Comparison of ENCODE assay signal across 9 cellular contexts in the genomic region with DNA sequence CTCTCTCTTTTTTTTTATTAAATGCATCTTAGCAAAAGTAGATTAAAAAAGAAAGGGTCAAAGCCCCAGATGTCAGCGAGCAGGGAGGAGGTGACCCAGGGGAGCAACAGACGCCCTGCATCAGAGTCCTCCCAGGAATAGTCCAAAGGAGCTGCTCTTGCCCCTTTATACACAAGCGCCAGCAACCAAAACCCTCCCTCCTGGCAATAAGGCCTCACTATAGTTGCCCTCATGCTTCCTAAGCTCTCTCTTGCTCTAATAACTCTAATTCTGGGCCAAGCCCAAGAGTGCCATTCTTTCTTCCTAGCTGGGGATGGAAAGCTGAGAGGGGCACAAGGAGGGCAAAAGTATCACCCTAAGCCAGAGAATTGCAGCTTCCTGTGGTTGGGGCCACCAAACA. TPM values are rescaled to one million over a fixed set of nuclear protein-coding genes. Genes with fewer than 3 reads are reported as not detected.
A peak's percentile ranks its signal among the peaks of the same experiment; 100 is the strongest.
DNase-seq lines count a peak whose midpoint lies in the region; ATAC-seq and TF ChIP-seq lines count a peak whose summit lies in the region.
"Had no signal": no experiment of that assay in that cellular context is flagged by ENCODE, and none has a peak within 500 bp of the region (broad histone marks: within the 10 kb centered on the region; RNA-seq: fewer than 3 reads in every experiment).

No MANE protein-coding gene starts in this region.

- H3K4me2 ChIP-seq in BLaER1 (peak overlapping the region; percentile 98), MM.1S (ENCODE audit: low read depth, low read length) (no peak overlapping the region)

- H3K4me3 Mint-ChIP-seq in effector memory CD8-positive, alpha-beta T cell = no peak overlapping the region
- H3K4me3 Mint-ChIP-seq in nephron = peak overlapping the region; percentile 54 to 64 (median 63)

- H3K4me1 Mint-ChIP-seq in effector memory CD8-positive, alpha-beta T cell (ENCODE audit: low read depth in 2 of 2) = peaks cover 35 to 45% of the 10 kb centered on the region in 2 donors
- H3K4me1 Mint-ChIP-seq in nephron = peaks cover 87% of the 10 kb centered on the region

- H3K27me3 ChIP-seq in BLaER1 = no peaks in the 10 kb centered on the region
- H3K27me3 ChIP-seq in MM.1S (replicated peaks; ENCODE audit: insufficient read depth, low read length) = no peaks in the 10 kb centered on the region

- TF ChIP-seq CTCF in MM.1S (IDR thresholded peaks at IDR 0.05; ENCODE audit: low read length) (no peak), nephron (IDR thresholded peaks at IDR 0.05; ENCODE audit: unreplicated experiment in 3 of 3) (no peak)

- H3K27ac ChIP-seq in BLaER1 = peak overlapping the region; percentile 99
- H3K27ac ChIP-seq in MM.1S (ENCODE audit: low read length) = peak overlapping the region; percentile 83; the same call in 1 of the 2 replicates

- DNase-seq in MM.1S (no peak), SKM-1 treated with dmso at 0.1 percent for 144 hours (lab: John Stamatoyannopoulos, UW; ENCODE audit: unreplicated experiment) (no peak), glomerular visceral epithelial cell (ENCODE audit: extremely low spot score) (no peak), dermis blood vessel endothelial cell (no peak)
- DNase-seq in effector memory CD8-positive, alpha-beta T cell = no peak
- DNase-seq: activated CD4-positive, CD25-positive, alpha-beta regulatory T cell had no signal

- no peaks in the 10 kb centered on the region for H3K9me2 ChIP-seq in MM.1S (replicated peaks; ENCODE audit: insufficient read depth, low read length)

- H4K20me1 ChIP-seq in BLaER1 (no peaks in the 10 kb centered on the region), MM.1S (ENCODE audit: insufficient read depth, low read length) (no peaks in the 10 kb centered on the region)

- no peaks in the 10 kb centered on the region for H3K27me3 Mint-ChIP-seq in effector memory CD8-positive, alpha-beta T cell
- H3K27me3 Mint-ChIP-seq in nephron (ENCODE audit: low read depth) = peaks cover 3% of the 10 kb centered on the region

- peaks cover 76% of the 10 kb centered on the region for H3K36me3 Mint-ChIP-seq in effector memory CD8-positive, alpha-beta T cell (ENCODE audit: insufficient read depth)
- H3K36me3 Mint-ChIP-seq in nephron (ENCODE audit: low read depth) = peaks cover 55% of the 10 kb centered on the region

- H3K36me3 ChIP-seq in BLaER1 (peaks cover 60% of the 10 kb centered on the region), MM.1S (replicated peaks; ENCODE audit: insufficient read depth, low read length) (no peaks in the 10 kb centered on the region; the same call in none of the 2 replicates)

- peak overlapping the region; percentile 79 for H3K9ac ChIP-seq in BLaER1
- H3K9ac ChIP-seq in MM.1S (ENCODE audit: low read length) = no peak overlapping the region

- H3K27ac Mint-ChIP-seq in effector memory CD8-positive, alpha-beta T cell = peak overlapping the region; percentile 51 to 89
- peak overlapping the region in 1 of 3 experiments; percentile 99 for H3K27ac Mint-ChIP-seq in nephron

- H3K9me3 Mint-ChIP-seq in effector memory CD8-positive, alpha-beta T cell = no peaks in the 10 kb centered on the region
- no peaks in the 10 kb centered on the region for H3K9me3 Mint-ChIP-seq in nephron

- H3K4me3 ChIP-seq in BLaER1 (peak overlapping the region; percentile 7; the same call in 1 of the 2 replicates), MM.1S (ENCODE audit: low read length) (no peak overlapping the region)

- H3K9me3 ChIP-seq in BLaER1 (no peaks in the 10 kb centered on the region), MM.1S (replicated peaks; ENCODE audit: insufficient read depth, low read length) (no peaks in the 10 kb centered on the region)

- no peak for ATAC-seq in effector memory CD8-positive, alpha-beta T cell (replicated peaks)
- ATAC-seq in HG03135 (IDR thresholded peaks at IDR 0.05; ENCODE audit: unreplicated experiment) = no peak

- H2AFZ ChIP-seq in MM.1S (ENCODE audit: low read length) = no peak overlapping the region

- H3K4me1 ChIP-seq in BLaER1 (peaks cover 83% of the 10 kb centered on the region), MM.1S (ENCODE audit: low read length) (peaks cover 40% of the 10 kb centered on the region)

- no peaks in the 10 kb centered on the region for H3K79me2 ChIP-seq in MM.1S (ENCODE audit: low read length)

- H3F3A ChIP-seq in MM.1S (ENCODE audit: insufficient read depth, low read length) = peaks cover 25% of the 10 kb centered on the region

RNA-seq across cellular contexts. Expression of gene PCDHGC5, which starts 26.3 kb away (rescaled TPM):
- total RNA-seq in dermis blood vessel endothelial cell = 0.56 and 1.5 TPM in 2 replicates

RNA-seq across cellular contexts. Expression of gene PCDHGC4, which starts 30.3 kb away (rescaled TPM):
- total RNA-seq in dermis blood vessel endothelial cell = 1.2 and 1.5 TPM in 2 replicates

RNA-seq across cellular contexts. Expression of gene PCDHGC3, which starts 39.4 kb away (rescaled TPM):
- 19.4 and 25.1 TPM in 2 replicates for total RNA-seq in dermis blood vessel endothelial cell

Comparison
In these comparisons a context has a peak if more than half of its experiments do, and no peak if none do; other contexts are left out.
1. H3K4me3 Mint-ChIP-seq: peak in nephron (3 of 3); none in effector memory CD8-positive, alpha-beta T cell (0 of 2).